8 cellular contexts compared by ENCODE assay signal in genomic region chr6:42781546-42781810, GRCh38. TPM values are rescaled to one million over a fixed set of nuclear protein-coding genes. Genes with fewer than 3 reads are reported as not detected.
A peak's percentile ranks its signal among the peaks of the same experiment; 100 is the strongest.
DNase-seq lines count a peak whose midpoint lies in the region; ATAC-seq and TF ChIP-seq lines count a peak whose summit lies in the region.

No MANE protein-coding gene starts in this region.

- peaks cover 43% of the 10 kb centered on the region for H3K36me3 Mint-ChIP-seq in stimulated activated effector memory CD8-positive, alpha-beta T cell treated with anti-CD3 and anti-CD28 coated beads, Interleukin-12 subunit alpha, Interleukin-12 subunit beta, amount 100 ng/mL, for 72 hours

- peaks cover 19% of the 10 kb centered on the region for H3K4me1 Mint-ChIP-seq in stimulated activated effector memory CD8-positive, alpha-beta T cell treated with anti-CD3 and anti-CD28 coated beads, Interleukin-12 subunit alpha, Interleukin-12 subunit beta, amount 100 ng/mL, for 72 hours

- H3K27ac Mint-ChIP-seq in stimulated activated effector memory CD8-positive, alpha-beta T cell treated with anti-CD3 and anti-CD28 coated beads, Interleukin-12 subunit alpha, Interleukin-12 subunit beta, amount 100 ng/mL, for 72 hours, result no peak overlapping the region

- no peak for TF ChIP-seq POLR2A in body of pancreas (IDR thresholded peaks at IDR 0.05)

- WGBS in body of pancreas, 2 donors, result 0 to 1% methylated on average over 4 of the region's 4 CpGs

- H4K20me1 ChIP-seq in BLaER1, result no peaks in the 10 kb centered on the region

- H3K9me3 ChIP-seq in BLaER1 (no peaks in the 10 kb centered on the region), HUES6 (ENCODE audit: control insufficient read depth, insufficient read depth, low read depth, low read length) (no peaks in the 10 kb centered on the region), body of pancreas (no peaks in the 10 kb centered on the region), mucosa of descending colon (no peaks in the 10 kb centered on the region)

- H3K9me3 Mint-ChIP-seq in stimulated activated effector memory CD8-positive, alpha-beta T cell treated with anti-CD3 and anti-CD28 coated beads, Interleukin-12 subunit alpha, Interleukin-12 subunit beta, amount 100 ng/mL, for 72 hours, result no peaks in the 10 kb centered on the region

- peak overlapping the region; percentile 85 for H3K4me2 ChIP-seq in BLaER1

- TF ChIP-seq CTCF in body of pancreas (IDR thresholded peaks at IDR 0.05) (no peak), mucosa of descending colon (IDR thresholded peaks at IDR 0.05) (no peak)

- DNase-seq in body of pancreas (no peak), mucosa of descending colon (no peak)
- DNase-seq in stimulated activated effector memory CD8-positive, alpha-beta T cell treated with anti-CD3 and anti-CD28 coated beads, Interleukin-12 subunit alpha, Interleukin-12 subunit beta, amount 100 ng/mL, for 72 hours (ENCODE audit: low spot score in 2 of 2), result no peak

- no peaks in the 10 kb centered on the region for H3K27me3 ChIP-seq in BLaER1
- H3K27me3 ChIP-seq in HUES6 (ENCODE audit: control insufficient read depth, insufficient read depth, low read length), result no peaks in the 10 kb centered on the region
- H3K27me3 ChIP-seq in body of pancreas, result no peaks in the 10 kb centered on the region

- peak overlapping the region; percentile 100 for H3K9ac ChIP-seq in BLaER1
- peak overlapping the region; percentile 37 for H3K9ac ChIP-seq in HUES6 (ENCODE audit: low read length)

- H3K27ac ChIP-seq in BLaER1, result peak overlapping the region; percentile 100
- no peak overlapping the region for H3K27ac ChIP-seq in HUES6 (ENCODE audit: low read depth, low read length)
- peak overlapping the region in 3 of 4 donors; percentile 98 to 100 (median 100) for H3K27ac ChIP-seq in body of pancreas

- H3K36me3 ChIP-seq in BLaER1, result no peaks in the 10 kb centered on the region
- H3K36me3 ChIP-seq in HUES6 (ENCODE audit: control insufficient read depth, insufficient read depth, low read length), result no peaks in the 10 kb centered on the region
- H3K36me3 ChIP-seq in body of pancreas (replicated peaks in 1 of 2; ENCODE audit: insufficient read depth in 1 of 2, low read depth in 2 of 2), result no peaks in the 10 kb centered on the region
- H3K36me3 ChIP-seq in mucosa of descending colon (ENCODE audit: low read depth), result no peaks in the 10 kb centered on the region

- H3K4me1 ChIP-seq in BLaER1, result peaks cover 68% of the 10 kb centered on the region
- H3K4me1 ChIP-seq in HUES6 (ENCODE audit: control insufficient read depth, insufficient read depth, low read length), result peaks cover 20% of the 10 kb centered on the region
- peaks cover 31% of the 10 kb centered on the region for H3K4me1 ChIP-seq in body of pancreas
- H3K4me1 ChIP-seq in mucosa of descending colon (ENCODE audit: low read depth), result peaks cover 36% of the 10 kb centered on the region

- H3K4me3 ChIP-seq in BLaER1, result peak overlapping the region; percentile 93
- H3K4me3 ChIP-seq in HUES6 (ENCODE audit: low read depth, low read length), result peak overlapping the region; percentile 92
- no peak overlapping the region for H3K4me3 ChIP-seq in body of pancreas
- peak overlapping the region; percentile 76 for H3K4me3 ChIP-seq in mucosa of descending colon

- ATAC-seq in body of pancreas (no peak), mucosa of descending colon (no peak), HG03039 (IDR thresholded peaks at IDR 0.05; ENCODE audit: unreplicated experiment) (no peak), GM18498 (IDR thresholded peaks at IDR 0.05; ENCODE audit: unreplicated experiment) (no peak), HG02588 (IDR thresholded peaks at IDR 0.05; ENCODE audit: unreplicated experiment) (no peak)
- no peak for ATAC-seq in stimulated activated effector memory CD8-positive, alpha-beta T cell treated with anti-CD3 and anti-CD28 coated beads, Interleukin-12 subunit alpha, Interleukin-12 subunit beta, amount 100 ng/mL, for 72 hours

- no peak overlapping the region for H3K4me3 Mint-ChIP-seq in stimulated activated effector memory CD8-positive, alpha-beta T cell treated with anti-CD3 and anti-CD28 coated beads, Interleukin-12 subunit alpha, Interleukin-12 subunit beta, amount 100 ng/mL, for 72 hours

- intact Hi-C loops in body of pancreas (cut with DNase I), result no loop called here
- intact Hi-C loops in mucosa of descending colon (cut with DNase I, micrococcal nuclease), result loop anchor here (5.0 kb wide), 1 partner anchor 34 kb away; the partner anchor contains the start of gene TBCC (in 2 of the 2)

RNA-seq across cellular contexts. Expression of gene BICRAL, which starts 0.4 kb away (rescaled TPM):
- total RNA-seq in body of pancreas (1 to 10 TPM; 6.9 to 8.6 TPM), mucosa of descending colon (10 to 100 TPM; 18.3 to 26.2 (median 23.4) TPM)

RNA-seq across cellular contexts. Expression of gene TBCC, which starts 35.6 kb away (rescaled TPM):
- total RNA-seq in body of pancreas (10 to 100 TPM; 14.5 to 25.4 TPM), mucosa of descending colon (10 to 100 TPM; 22.6 to 35.3 (median 26.6) TPM)

RNA-seq across cellular contexts. Expression of gene PRPH2, which starts 59.1 kb away (rescaled TPM):
- 1 to 10 TPM; 1.0 to 4.3 TPM for total RNA-seq in body of pancreas
- 1 to 10 TPM in 1 of 3 donors, under 1 TPM in 2; 0.38 to 3.5 (median 0.72) TPM for total RNA-seq in mucosa of descending colon

Comparison
In these comparisons a context has a peak if more than half of its experiments do, and no peak if none do; other contexts are left out.
1. H3K4me3 ChIP-seq: peak in BLaER1 (single experiment), HUES6 (single experiment) and mucosa of descending colon (single experiment); none in body of pancreas (0 of 2).